19 cellular contexts compared by ENCODE assay signal in genomic region chr11:78791964-78792363, GRCh38.
A peak's percentile ranks its signal among the peaks of the same experiment; 100 is the strongest.
DNase-seq lines count a peak whose midpoint lies in the region; ATAC-seq and TF ChIP-seq lines count a peak whose summit lies in the region.
"Had no signal": no experiment of that assay in that cellular context is flagged by ENCODE, and none has a peak within 500 bp of the region (broad histone marks: within the 10 kb centered on the region; RNA-seq: fewer than 3 reads in every experiment).

No MANE protein-coding gene starts in this region.

- no peaks in the 10 kb centered on the region for H3K9me3 ChIP-seq in PC-3 (ENCODE audit: low read length)
- H3K9me3 ChIP-seq in fibroblast of lung (ENCODE audit: control insufficient read depth, insufficient read depth, low read depth, low read length) = no peaks in the 10 kb centered on the region
- H3K9me3 ChIP-seq in thyroid gland = no peaks in the 10 kb centered on the region
- no peaks in the 10 kb centered on the region for H3K9me3 ChIP-seq in Peyer's patch
- H3K9me3 ChIP-seq in tibial artery = no peaks in the 10 kb centered on the region
- H3K9me3 ChIP-seq: BE2C, HAP-1 had no signal

- DNase-seq in EL (peak; percentile 13), PC-3 (no peak), fibroblast of lung (ENCODE audit: low read depth in 2 of 2) (no peak), thyroid gland (no peak), Peyer's patch (no peak), tibial artery (no peak)
- DNase-seq: AML-193; BE2C; CD4-positive, alpha-beta T cell; CD8-positive, alpha-beta memory T cell; DMS53; DMS79 treated with DMSO at 0.1 percent for 48 hours; GDM1; GOT3 had no signal

- H4K20me1 ChIP-seq in PC-3 (ENCODE audit: low read length) = no peaks in the 10 kb centered on the region
- no peaks in the 10 kb centered on the region for H4K20me1 ChIP-seq in fibroblast of lung (ENCODE audit: control insufficient read depth, extremely low read depth, insufficient read depth, low read length)
- H4K20me1 ChIP-seq: BLaER1 treated with 17β-estradiol and CSF1 and Interleukin-3, amounts not matched to agents 10 nM and 100 nM had no signal

- POLR2A ChIA-PET in PC-3 (lab: Charles Lee; ENCODE audit: unreplicated experiment) = no interaction called here

- H3K4me1 ChIP-seq in PC-3 (ENCODE audit: insufficient read depth, low read length) = peaks cover 46% of the 10 kb centered on the region
- peaks cover 20% of the 10 kb centered on the region for H3K4me1 ChIP-seq in fibroblast of lung (ENCODE audit: control insufficient read depth, extremely low read depth, insufficient read depth, low read length)
- H3K4me1 ChIP-seq in thyroid gland = peaks cover 69 to 88% of the 10 kb centered on the region in 2 donors
- H3K4me1 ChIP-seq in Peyer's patch = no peaks in the 10 kb centered on the region
- H3K4me1 ChIP-seq in tibial artery = no peaks in the 10 kb centered on the region
- H3K4me1 ChIP-seq: BE2C, HAP-1 had no signal

- no peak overlapping the region for H3K9ac ChIP-seq in PC-3 (ENCODE audit: low read length)
- no peak overlapping the region for H3K9ac ChIP-seq in fibroblast of lung (ENCODE audit: insufficient read depth, low read length)
- H3K9ac ChIP-seq: BLaER1 treated with 17β-estradiol and CSF1 and Interleukin-3, amounts not matched to agents 10 nM and 100 nM had no signal

- H3K4me3 ChIP-seq in PC-3 (ENCODE audit: low read length) = no peak overlapping the region
- no peak overlapping the region for H3K4me3 ChIP-seq in fibroblast of lung (replicated peaks in 1 of 4; ENCODE audit: control extremely low read depth in 1 of 4, insufficient read depth in 1 of 4, low read depth in 3 of 4, low read length in 4 of 4)
- H3K4me3 ChIP-seq in thyroid gland (replicated peaks in 1 of 3) = no peak overlapping the region
- H3K4me3 ChIP-seq in Peyer's patch = no peak overlapping the region
- no peak overlapping the region for H3K4me3 ChIP-seq in tibial artery
- H3K4me3 ChIP-seq: BLaER1 treated with 17β-estradiol and CSF1 and Interleukin-3, amounts not matched to agents 10 nM and 100 nM; GM12878; HAP-1 had no signal

- H3K36me3 ChIP-seq in PC-3 (ENCODE audit: low read depth, low read length) = no peaks in the 10 kb centered on the region
- H3K36me3 ChIP-seq in fibroblast of lung (ENCODE audit: control insufficient read depth, insufficient read depth, low read length) = no peaks in the 10 kb centered on the region
- H3K36me3 ChIP-seq in thyroid gland = no peaks in the 10 kb centered on the region
- H3K36me3 ChIP-seq in Peyer's patch = no peaks in the 10 kb centered on the region
- no peaks in the 10 kb centered on the region for H3K36me3 ChIP-seq in tibial artery
- H3K36me3 ChIP-seq: HAP-1 had no signal

- H3K27me3 ChIP-seq in PC-3 (ENCODE audit: low read length) (no peaks in the 10 kb centered on the region), fibroblast of lung (ENCODE audit: control insufficient read depth, insufficient read depth, low read length) (no peaks in the 10 kb centered on the region), thyroid gland (no peaks in the 10 kb centered on the region), Peyer's patch (no peaks in the 10 kb centered on the region), tibial artery (no peaks in the 10 kb centered on the region)
- H3K27me3 ChIP-seq: BE2C; BLaER1 treated with 17β-estradiol and CSF1 and Interleukin-3, amounts not matched to agents 10 nM and 100 nM had no signal

- TF ChIP-seq CTCF in PC-3 (conservative IDR thresholded peaks at IDR 0.05; ENCODE audit: low read depth, low read length) (no peak), fibroblast of lung (conservative IDR thresholded peaks at IDR 0.05 in 1 of 2, IDR thresholded peaks at IDR 0.05 in 1 of 2; ENCODE audit: low read depth in 1 of 2, low read length in 2 of 2) (no peak), thyroid gland (IDR thresholded peaks at IDR 0.05) (no peak), Peyer's patch (IDR thresholded peaks at IDR 0.05) (no peak), tibial artery (IDR thresholded peaks at IDR 0.05) (no peak)

- H3K4me2 ChIP-seq in PC-3 (ENCODE audit: low read length) = no peak overlapping the region
- H3K4me2 ChIP-seq in fibroblast of lung (ENCODE audit: extremely low read depth, insufficient read depth, low read length) = no peak overlapping the region

- H3K27ac ChIP-seq in PC-3 (ENCODE audit: low read length) (no peak overlapping the region), fibroblast of lung (ENCODE audit: insufficient read depth, low read length) (peak overlapping the region; percentile 24), thyroid gland (peak overlapping the region in 2 of 3 donors; percentile 70 to 85), Peyer's patch (no peak overlapping the region), tibial artery (no peak overlapping the region)
- H3K27ac ChIP-seq: BLaER1 treated with 17β-estradiol and CSF1 and Interleukin-3, amounts not matched to agents 10 nM and 100 nM had no signal

- no peaks in the 10 kb centered on the region for H3K9me2 ChIP-seq in PC-3 (replicated peaks; ENCODE audit: low read length)

- H2AFZ ChIP-seq in PC-3 (ENCODE audit: low read length) (no peak overlapping the region), fibroblast of lung (ENCODE audit: low read length) (no peak overlapping the region)

- TF ChIP-seq POLR2A in thyroid gland (IDR thresholded peaks at IDR 0.05) = no peak
- no peak for TF ChIP-seq POLR2A in Peyer's patch (IDR thresholded peaks at IDR 0.05)

- intact Hi-C loops in PC-3 (cut with micrococcal nuclease) = loop anchor here (10.0 kb wide), 1 partner anchor 363 kb away; no protein-coding TSS in a partner anchor
- intact Hi-C loops in thyroid gland (cut with DNase I) = no loop called here
- intact Hi-C loops in tibial artery (cut with DNase I; ENCODE audit: low total_unique reads) = no loop called here

- BruUV-seq in PC-3 (replicated peaks; lab: Mats Ljungman, UMichigan) = no TSS peak

- no peaks in the 10 kb centered on the region for H3K79me2 ChIP-seq in PC-3 (ENCODE audit: low read length)
- H3K79me2 ChIP-seq in fibroblast of lung (ENCODE audit: control insufficient read depth, insufficient read depth, low read length) = no peaks in the 10 kb centered on the region

- ATAC-seq in PC-3 (peak; percentile 18; the same call in 1 of the 2 replicates), HG03039 (IDR thresholded peaks at IDR 0.05; ENCODE audit: unreplicated experiment) (no peak), HG02571 (IDR thresholded peaks at IDR 0.05; ENCODE audit: unreplicated experiment) (no peak)
- ATAC-seq: GM12878 had no signal

- CTCF ChIA-PET in PC-3 (lab: Charles Lee) = no interaction called here

- H3F3A ChIP-seq in PC-3 (ENCODE audit: low read length, unreplicated experiment) = peaks cover 9% of the 10 kb centered on the region

Comparison
In these comparisons a context has a peak if more than half of its experiments do, and no peak if none do; other contexts are left out.
1. H3K27ac ChIP-seq: peak in fibroblast of lung (single experiment) and thyroid gland (2 of 3); none in PC-3 (single experiment), Peyer's patch (0 of 4) and tibial artery (0 of 2).